ENCODE assay signal across 9 cellular contexts in the genomic region with DNA sequence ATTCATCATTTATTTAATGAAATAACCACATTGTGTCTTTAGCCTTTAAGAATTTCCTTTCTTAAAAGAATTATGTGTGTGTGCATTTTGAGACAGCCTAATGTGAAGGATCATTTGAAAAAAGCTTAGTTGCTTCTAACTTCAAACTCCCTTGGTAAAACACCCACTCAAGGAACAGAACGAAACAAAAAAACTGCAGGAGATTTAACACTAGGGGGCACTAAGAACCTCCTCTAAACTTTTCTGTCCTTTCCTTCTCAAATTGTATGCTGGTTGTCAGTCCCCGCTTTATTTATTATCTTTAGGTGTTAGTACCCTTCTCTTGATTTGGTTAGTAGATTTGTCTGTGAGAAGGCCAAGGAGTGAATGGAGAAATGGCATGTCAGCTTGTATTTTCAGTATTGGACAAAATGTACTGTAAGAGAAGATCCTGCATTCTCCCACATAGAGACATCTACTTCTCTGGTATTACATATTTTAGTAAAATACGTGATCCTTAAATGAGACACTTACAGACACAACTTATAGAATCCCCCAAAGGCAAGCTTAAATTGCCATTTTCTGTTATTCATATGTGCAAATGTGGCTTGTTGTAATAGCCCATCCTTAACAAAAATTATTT.
DNase-seq lines count a peak whose midpoint lies in the region; ATAC-seq and TF ChIP-seq lines count a peak whose summit lies in the region.
"Had no signal": no experiment of that assay in that cellular context is flagged by ENCODE, and none has a peak within 500 bp of the region (broad histone marks: within the 10 kb centered on the region; RNA-seq: fewer than 3 reads in every experiment).

No MANE protein-coding gene starts in this region.

- H3K4me3 ChIP-seq in cardiac fibroblast (replicated peaks in 1 of 2; ENCODE audit: low read depth in 2 of 2, low read length in 2 of 2) = no peak overlapping the region

- DNase-seq in AG08396 (ENCODE audit: low spot score) = peak; percentile 6
- peak; percentile 25 to 75 for DNase-seq in NCI-H524 (lab: John Stamatoyannopoulos, UW)
- DNase-seq in cardiac fibroblast (ENCODE audit: low read depth in 2 of 2) = peak; percentile 30 to 45
- peak; percentile 33 for DNase-seq in middle frontal gyrus (ENCODE audit: extremely low spot score, low spot score)
- DNase-seq in amygdala (lab: John Stamatoyannopoulos, UW) = no peak
- no peak for DNase-seq in activated CD4-positive, CD25-positive, alpha-beta regulatory T cell treated with anti-CD3 and anti-CD28 coated beads, Interleukin-2, amount 50 U/mL, for 72 hours
- DNase-seq: stimulated activated naive B cell treated with anti-CD40 and anti-IgM and Interleukin-4, amounts not matched to agents 10 μg/mL and 1 μg/mL and 100 μg/mL, for 72 hours had no signal

- ATAC-seq in GM18907 (IDR thresholded peaks at IDR 0.05; ENCODE audit: unreplicated experiment) (peak; percentile 78), HG03175 (IDR thresholded peaks at IDR 0.05; ENCODE audit: unreplicated experiment) (peak; percentile 72)

- TF ChIP-seq CTCF in cardiac fibroblast (IDR thresholded peaks at IDR 0.05; ENCODE audit: low read depth, low read length) = peak; percentile 44

Comparison
In these comparisons a context has a peak if more than half of its experiments do, and no peak if none do; other contexts are left out.
1. DNase-seq: peak in AG08396 (single experiment), NCI-H524 (2 of 2), cardiac fibroblast (2 of 2) and middle frontal gyrus (single experiment); none in amygdala (0 of 56) and activated CD4-positive, CD25-positive, alpha-beta regulatory T cell treated with anti-CD3 and anti-CD28 coated beads, Interleukin-2, amount 50 U/mL, for 72 hours (single experiment).